In the genomic region with DNA sequence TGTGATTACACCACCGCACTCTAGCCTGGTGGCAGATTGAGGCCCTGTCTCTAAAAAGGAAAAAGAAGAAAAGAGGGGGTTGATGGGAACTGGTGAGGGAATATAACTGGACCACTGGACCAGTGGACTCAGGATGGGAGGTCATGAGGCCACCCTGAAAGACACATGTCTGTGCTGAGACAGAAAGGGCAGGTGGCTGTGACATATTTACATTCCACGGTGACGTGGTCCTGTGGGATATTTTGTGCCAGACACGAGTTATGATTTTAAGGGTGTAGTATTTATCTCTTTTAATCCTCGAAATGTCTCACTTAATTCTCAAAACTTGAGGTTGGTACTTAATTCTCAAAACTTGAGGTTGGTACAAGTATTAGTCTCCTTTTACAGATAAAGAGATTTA, we compare ENCODE assay signal across 15 cellular contexts. TPM values are rescaled to one million over a fixed set of nuclear protein-coding genes. Genes with fewer than 3 reads are reported as not detected.
DNase-seq lines count a peak whose midpoint lies in the region; ATAC-seq and TF ChIP-seq lines count a peak whose summit lies in the region.
"Had no signal": no experiment of that assay in that cellular context is flagged by ENCODE, and none has a peak within 500 bp of the region (broad histone marks: within the 10 kb centered on the region; RNA-seq: fewer than 3 reads in every experiment).

No MANE protein-coding gene starts in this region.

- H4K5ac ChIP-seq in H9 (ENCODE audit: insufficient read length, low read depth, low read length) (no peak overlapping the region), mesendoderm (ENCODE audit: low read length) (no peak overlapping the region)

- H3K36me3 ChIP-seq in ES-I3 (ENCODE audit: insufficient read depth, low read length), result no peaks in the 10 kb centered on the region
- H3K36me3 ChIP-seq in mesendoderm (ENCODE audit: control insufficient read depth, insufficient read depth, low read length), result no peaks in the 10 kb centered on the region
- H3K36me3 ChIP-seq in neuronal stem cell (replicated peaks in 1 of 2; ENCODE audit: control insufficient read depth in 2 of 2, insufficient read depth in 2 of 2, low read length in 2 of 2), result no peaks in the 10 kb centered on the region

- H2BK15ac ChIP-seq in H9 (ENCODE audit: low read depth, low read length) (no peak overlapping the region), mesendoderm (replicated peaks; ENCODE audit: low read depth) (no peak overlapping the region), neuronal stem cell (ENCODE audit: low read length) (peak overlapping the region; percentile 84)

- H3K4ac ChIP-seq in H9 (ENCODE audit: low read depth, low read length) (no peak overlapping the region), mesendoderm (ENCODE audit: low read depth, low read length) (no peak overlapping the region), neuronal stem cell (ENCODE audit: low read length) (no peak overlapping the region)

- H3K4me3 ChIP-seq in mesendoderm (ENCODE audit: low read length), result no peak overlapping the region
- no peak overlapping the region for H3K4me3 ChIP-seq in neuronal stem cell (ENCODE audit: low read length in 2 of 2)
- H3K4me3 ChIP-seq: A549 had no signal

- no peak overlapping the region for H3K27ac ChIP-seq in H9 (ENCODE audit: insufficient read length, low read depth, low read length)
- H3K27ac ChIP-seq in mesendoderm (ENCODE audit: low read depth, low read length), result no peak overlapping the region
- H3K27ac ChIP-seq in neuronal stem cell (replicated peaks; ENCODE audit: low read length), result no peak overlapping the region
- H3K27ac ChIP-seq: A549 had no signal

- no peaks in the 10 kb centered on the region for H4K20me1 ChIP-seq in H9 (ENCODE audit: control insufficient read depth, insufficient read depth, insufficient read length)

- H2BK5ac ChIP-seq in H9 (ENCODE audit: insufficient read length, low read length) (no peak overlapping the region), mesendoderm (ENCODE audit: low read length) (no peak overlapping the region), neuronal stem cell (ENCODE audit: low read length) (no peak overlapping the region)

- H3K9me3 ChIP-seq in ES-I3 (ENCODE audit: control insufficient read depth, insufficient read depth, low read length) (no peaks in the 10 kb centered on the region), H9 (ENCODE audit: control insufficient read depth, low read depth, low read length) (no peaks in the 10 kb centered on the region), neuronal stem cell (replicated peaks in 1 of 2; ENCODE audit: control insufficient read depth in 2 of 2, insufficient read depth in 1 of 2, low read depth in 1 of 2, low read length in 2 of 2) (no peaks in the 10 kb centered on the region)
- H3K9me3 ChIP-seq: A549 had no signal

- H4K8ac ChIP-seq in H9 (replicated peaks; ENCODE audit: insufficient read length, low read depth, low read length), result no peak overlapping the region
- no peak overlapping the region for H4K8ac ChIP-seq in mesendoderm (ENCODE audit: low read depth, low read length)
- H4K8ac ChIP-seq in neuronal stem cell (ENCODE audit: low read depth, low read length), result no peak overlapping the region

- peaks cover 6% of the 10 kb centered on the region; the same call in 1 of the 2 replicates for H3K27me3 ChIP-seq in H9 (ENCODE audit: insufficient read depth, low read length)
- peaks cover 3% of the 10 kb centered on the region for H3K27me3 ChIP-seq in mesendoderm (ENCODE audit: insufficient read depth, low read length, poor library complexity)
- peaks cover 0 to 88% (median 0%) of the 10 kb centered on the region in 3 experiments for H3K27me3 ChIP-seq in neuronal stem cell (ENCODE audit: control insufficient read depth in 3 of 3, insufficient read depth in 3 of 3, low read depth in 1 of 3, low read length in 3 of 3)

- H3K18ac ChIP-seq in H9 (ENCODE audit: insufficient read length, low read depth, low read length), result no peak overlapping the region
- H3K18ac ChIP-seq in mesendoderm (ENCODE audit: low read length), result no peak overlapping the region
- no peak overlapping the region for H3K18ac ChIP-seq in neuronal stem cell (ENCODE audit: low read length)

- no peak overlapping the region for H3K14ac ChIP-seq in H9 (ENCODE audit: insufficient read depth, low read length)
- no peak overlapping the region for H3K14ac ChIP-seq in neuronal stem cell (ENCODE audit: low read length)

- H3T11ph ChIP-seq in H9 (ENCODE audit: low read length), result no peak overlapping the region

- WGBS in H9 (ENCODE audit: extremely low coverage, insufficient read length, low lambda C conversion rate), result no CpG with 5 or more reads among the region's 5 CpGs
- no CpG with 5 or more reads among the region's 5 CpGs for WGBS in mesendoderm (ENCODE audit: extremely low coverage, insufficient coverage, low lambda C conversion rate)
- WGBS in neuronal stem cell (ENCODE audit: extremely low coverage in 2 of 2, insufficient read length in 2 of 2, insufficient replicate concordance in 1 of 2), 2 donors, result no CpG with 5 or more reads among the region's 5 CpGs

- H2BK120ac ChIP-seq in H9 (ENCODE audit: low read depth, low read length, poor library complexity, severe bottlenecking) (no peak overlapping the region), mesendoderm (ENCODE audit: low read depth, low read length) (no peak overlapping the region), neuronal stem cell (ENCODE audit: low read depth, low read length) (no peak overlapping the region)

- H3K9ac ChIP-seq in ES-I3 (ENCODE audit: low read depth, low read length), result peak overlapping the region; percentile 36; the same call in 1 of the 2 replicates
- no peak overlapping the region for H3K9ac ChIP-seq in H9 (ENCODE audit: extremely low read depth, insufficient read length, low read length)
- no peak overlapping the region for H3K9ac ChIP-seq in mesendoderm (ENCODE audit: low read length)
- no peak overlapping the region for H3K9ac ChIP-seq in neuronal stem cell (ENCODE audit: low read depth, low read length, poor library complexity)

- DNase-seq in H9 (no peak), mesendoderm (no peak), neuronal stem cell (ENCODE audit: low spot score) (no peak), occipital lobe (lab: John Stamatoyannopoulos, UW) (no peak), GM13976 (ENCODE audit: low spot score) (no peak)
- DNase-seq: CD8-positive, alpha-beta T cell; COR-L47; EL; GDM1 had no signal

- H3K36me3 Mint-ChIP-seq in H9 (ENCODE audit: insufficient read depth in 1 of 3, low read depth in 3 of 3), result no peaks in the 10 kb centered on the region
- H3K36me3 Mint-ChIP-seq: CD8-positive, alpha-beta T cell had no signal

- H3K79me2 ChIP-seq in H9 (ENCODE audit: insufficient read depth, low read length), result no peaks in the 10 kb centered on the region
- H3K79me2 ChIP-seq in mesendoderm (ENCODE audit: control insufficient read depth, insufficient read depth, low read length), result no peaks in the 10 kb centered on the region

- no peak overlapping the region for H3K4me2 ChIP-seq in H9 (ENCODE audit: insufficient read depth, insufficient read length, low read length)
- no peak overlapping the region for H3K4me2 ChIP-seq in mesendoderm (ENCODE audit: low read length)
- H3K4me2 ChIP-seq in neuronal stem cell (ENCODE audit: insufficient read depth, low read length, poor library complexity, severe bottlenecking), result no peak overlapping the region
- H3K4me2 ChIP-seq: A549 had no signal

- H2BK12ac ChIP-seq in H9 (ENCODE audit: insufficient read length, low read depth, low read length) (no peak overlapping the region), neuronal stem cell (ENCODE audit: low read length) (no peak overlapping the region)

- H2AK5ac ChIP-seq in H9 (ENCODE audit: insufficient read length, low read length) (no peak overlapping the region), mesendoderm (ENCODE audit: low read length) (no peak overlapping the region), neuronal stem cell (ENCODE audit: low read depth, low read length) (peak overlapping the region; percentile 57)

- H3K9me3 Mint-ChIP-seq in H9, result no peaks in the 10 kb centered on the region
- H3K9me3 Mint-ChIP-seq: CD8-positive, alpha-beta T cell had no signal

- peaks cover 7% of the 10 kb centered on the region for H3K23me2 ChIP-seq in H9 (ENCODE audit: insufficient read length, low read depth, low read length, poor library complexity, severe bottlenecking)

- H3K23ac ChIP-seq in H9 (ENCODE audit: insufficient read length, low read depth, low read length) (no peak overlapping the region), mesendoderm (ENCODE audit: low read length) (no peak overlapping the region), neuronal stem cell (ENCODE audit: low read depth, low read length, poor library complexity) (no peak overlapping the region)

- H3K27ac Mint-ChIP-seq in H9, result peak overlapping the region in 1 of 3 experiments; percentile 84; a peak in 1 of 7 replicates
- H3K27ac Mint-ChIP-seq: CD14-positive monocyte; CD8-positive, alpha-beta T cell; IgD-negative memory B cell had no signal

- peaks cover 84% of the 10 kb centered on the region for H3K27me3 Mint-ChIP-seq in H9 (ENCODE audit: low read depth)

- ATAC-seq in GM19324 (IDR thresholded peaks at IDR 0.05; ENCODE audit: low FRiP score, unreplicated experiment), result no peak
- ATAC-seq: A549; CD8-positive, alpha-beta T cell had no signal

- no peak for TF ChIP-seq CTCF in H9 (conservative IDR thresholded peaks at IDR 0.05)
- TF ChIP-seq CTCF in GM13976 (IDR thresholded peaks at IDR 0.05; ENCODE audit: borderline replicate concordance, control extremely low read depth, extremely low read depth, insufficient read depth, missing control alignments), result no peak

- H3K56ac ChIP-seq in H9 (ENCODE audit: insufficient read length, low read depth, low read length) (no peak overlapping the region), mesendoderm (ENCODE audit: low read length) (peak overlapping the region; percentile 15)

- no peaks in the 10 kb centered on the region for H3K4me1 ChIP-seq in ES-I3 (ENCODE audit: insufficient read depth, low read length)
- no peaks in the 10 kb centered on the region for H3K4me1 ChIP-seq in H9 (ENCODE audit: insufficient read depth, low read length)
- H3K4me1 ChIP-seq in mesendoderm (ENCODE audit: control insufficient read depth, low read depth, low read length), result no peaks in the 10 kb centered on the region
- peaks cover 0 to 11% of the 10 kb centered on the region in 2 donors for H3K4me1 ChIP-seq in neuronal stem cell (ENCODE audit: control insufficient read depth in 2 of 2, insufficient read depth in 1 of 2, low read depth in 1 of 2, low read length in 2 of 2)

- in situ Hi-C loops in GM13976 (cut with MboI; ENCODE audit: low sequenced_read_pairs, unreplicated experiment), result no loop called here

- H2AFZ ChIP-seq in H9 (ENCODE audit: low read length), result no peak overlapping the region
- H2AFZ ChIP-seq in neuronal stem cell (ENCODE audit: low read length), result no peak overlapping the region

- H2BK20ac ChIP-seq in H9 (ENCODE audit: low read depth, low read length, poor library complexity, severe bottlenecking), result no peak overlapping the region

- peak overlapping the region; percentile 45 to 58; a peak in 1 of 5 replicates for H3K4me3 Mint-ChIP-seq in H9
- H3K4me3 Mint-ChIP-seq: CD8-positive, alpha-beta T cell had no signal

- peaks cover 5% of the 10 kb centered on the region in 2 experiments; a peak in 2 of 4 replicates for H3K4me1 Mint-ChIP-seq in H9

- no peak overlapping the region for H4K91ac ChIP-seq in H9 (ENCODE audit: insufficient read length, low read depth, low read length)
- peak overlapping the region; percentile 34 for H4K91ac ChIP-seq in neuronal stem cell (ENCODE audit: low read depth, low read length, poor library complexity)

- H3K79me1 ChIP-seq in H9 (ENCODE audit: insufficient read depth, low read depth, low read length, poor library complexity, severe bottlenecking) (no peaks in the 10 kb centered on the region), mesendoderm (ENCODE audit: low read length) (no peaks in the 10 kb centered on the region), neuronal stem cell (ENCODE audit: low read depth, low read length) (no peaks in the 10 kb centered on the region)

RNA-seq across cellular contexts. Expression of gene LHX2, which starts 32.9 kb away (rescaled TPM):
- total RNA-seq in H9 (2021), result not detected in 2 replicates
- 0.52 TPM for polyA plus RNA-seq in mesendoderm (2013, experiment 1 of 2)
- 0.49 TPM for polyA plus RNA-seq in mesendoderm (2013, experiment 2 of 2)
- 373 TPM for polyA plus RNA-seq in neuronal stem cell (2013, experiment 1 of 2)
- polyA plus RNA-seq in neuronal stem cell (2013, experiment 2 of 2), result 381 TPM
- 189 TPM for total RNA-seq in occipital lobe
- total RNA-seq: CD8-positive, alpha-beta T cell; HT-29 had no signal
- polyA plus RNA-seq: CD14-positive monocyte, IgD-negative memory B cell had no signal

Comparison
In these comparisons a context has a peak if more than half of its experiments do, and no peak if none do; other contexts are left out.
1. RNA of gene LHX2, which starts 32.9 kb away (total RNA-seq): 189 TPM in occipital lobe (single experiment); not detected in H9; every median in the first group is over 100 times any median in the second.